In genomic region chr14:105034314-105035039, GRCh38 we compare ENCODE assay signal across 10 cellular contexts. TPM values are rescaled to one million over a fixed set of nuclear protein-coding genes. Genes with fewer than 3 reads are reported as not detected.
DNase-seq lines count a peak whose midpoint lies in the region; ATAC-seq, FAIRE-seq and TF ChIP-seq lines count a peak whose summit lies in the region.
"Had no signal": no experiment of that assay in that cellular context is flagged by ENCODE, and none has a peak within 500 bp of the region (broad histone marks: within the 10 kb centered on the region; RNA-seq: fewer than 3 reads in every experiment).

No MANE protein-coding gene starts in this region.

- no peak overlapping the region for H3K9ac ChIP-seq in OCI-LY1 (ENCODE audit: low read length)
- H3K9ac ChIP-seq in kidney (ENCODE audit: low read length in 2 of 2) = peak overlapping the region in 1 of 2 donors; percentile 82

- FAIRE-seq in kidney (lab: Jason Lieb, UNC) = no peak

- no peak for ATAC-seq in SK-N-SH treated with all-trans-retinoic acid at 6 μM for 48 hours
- ATAC-seq: sciatic nerve had no signal

- TF ChIP-seq CTCF in OCI-LY1 (IDR thresholded peaks at IDR 0.05; ENCODE audit: low read length) (no peak), kidney (IDR thresholded peaks at IDR 0.05; ENCODE audit: borderline replicate concordance, extremely low read depth, insufficient read depth) (no peak), prostate gland (IDR thresholded peaks at IDR 0.05) (no peak), GM10248 (IDR thresholded peaks at IDR 0.05; ENCODE audit: control extremely low read depth, extremely low read depth, low read depth, missing control alignments) (no peak)

- H3K79me2 ChIP-seq in OCI-LY1 (ENCODE audit: insufficient read depth, low read length) = no peaks in the 10 kb centered on the region

- no peak overlapping the region for H3K4me2 ChIP-seq in OCI-LY1 (ENCODE audit: low read length)

- 81% methylated on average over 17 of the region's 17 CpGs for WGBS in prostate gland

- H3K9me3 ChIP-seq in OCI-LY1 (ENCODE audit: low read length) (peaks cover 15% of the 10 kb centered on the region; the same call in 1 of the 2 replicates), kidney (ENCODE audit: control insufficient read depth in 1 of 2, low read length in 2 of 2) (no peaks in the 10 kb centered on the region), prostate gland (no peaks in the 10 kb centered on the region)
- H3K9me3 ChIP-seq: thoracic aorta had no signal

- H3K36me3 ChIP-seq in OCI-LY1 (ENCODE audit: insufficient read depth, low read length) = no peaks in the 10 kb centered on the region; the same call in 1 of the 2 replicates
- H3K36me3 ChIP-seq in kidney (ENCODE audit: control insufficient read depth in 1 of 2, insufficient read depth in 2 of 2, low read length in 2 of 2) = no peaks in the 10 kb centered on the region
- H3K36me3 ChIP-seq in prostate gland = no peaks in the 10 kb centered on the region
- H3K36me3 ChIP-seq: thoracic aorta had no signal

- no peak for TF ChIP-seq POLR2A in prostate gland (IDR thresholded peaks at IDR 0.05)

- no peak overlapping the region for H3K4me3 ChIP-seq in OCI-LY1 (ENCODE audit: low read depth, low read length, poor library complexity, severe bottlenecking)
- peak overlapping the region; percentile 61 to 71 for H3K4me3 ChIP-seq in kidney (ENCODE audit: low read length in 2 of 2)
- H3K4me3 ChIP-seq in prostate gland = no peak overlapping the region

- intact Hi-C loops in kidney (cut with DNase I) = no loop called here
- intact Hi-C loops in prostate gland (cut with DNase I) = no loop called here

- H3K27ac ChIP-seq in OCI-LY1 (ENCODE audit: low read depth, low read length, poor library complexity, severe bottlenecking) = no peak overlapping the region
- peak overlapping the region; percentile 89 to 90 for H3K27ac ChIP-seq in kidney (ENCODE audit: low read depth in 2 of 2, low read length in 2 of 2)
- no peak overlapping the region for H3K27ac ChIP-seq in prostate gland
- H3K27ac ChIP-seq: thoracic aorta had no signal

- POLR2A ChIA-PET in GM10248 (lab: Yijun Ruan, JAX) = no interaction called here

- no peaks in the 10 kb centered on the region for H3K9me2 ChIP-seq in OCI-LY1 (ENCODE audit: low read depth, low read length)

- H4K20me1 ChIP-seq in OCI-LY1 (ENCODE audit: insufficient read depth, low read length) = no peaks in the 10 kb centered on the region

- peak overlapping the region; percentile 52; the same call in 1 of the 2 replicates for H2AFZ ChIP-seq in OCI-LY1 (ENCODE audit: low read length)

- H3K4me1 ChIP-seq in OCI-LY1 (ENCODE audit: insufficient read depth, low read length, severe bottlenecking) (peaks cover 13% of the 10 kb centered on the region), kidney (ENCODE audit: control insufficient read depth in 1 of 2, insufficient read depth in 1 of 2, low read depth in 1 of 2, low read length in 2 of 2) (no peaks in the 10 kb centered on the region), prostate gland (replicated peaks) (no peaks in the 10 kb centered on the region)

- CTCF ChIA-PET in GM10248 (lab: Yijun Ruan, JAX) = interaction anchor here (0.9 to 4.3 kb wide), 5 partner anchors 8 to 53 kb away, joined by 3 to 34 read pairs (median 4); no protein-coding TSS in a partner anchor

- H3F3A ChIP-seq in OCI-LY1 (ENCODE audit: insufficient read depth, low read length) = no peaks in the 10 kb centered on the region

- H3K27me3 ChIP-seq in OCI-LY1 (ENCODE audit: insufficient read depth, low read length) = peaks cover 13% of the 10 kb centered on the region
- no peaks in the 10 kb centered on the region for H3K27me3 ChIP-seq in prostate gland (replicated peaks; ENCODE audit: insufficient read depth)

- DNase-seq in CD1c-positive myeloid dendritic cell (ENCODE audit: extremely low spot score) (peak; percentile 82), kidney (peak; percentile 43), prostate gland (ENCODE audit: low spot score) (no peak), GM10248 (ENCODE audit: extremely low spot score) (no peak)
- DNase-seq: activated CD4-positive, alpha-beta T cell treated with anti-CD3 and anti-CD28 coated beads for 4 hours; Kasumi-1 had no signal

TF ChIP-seq in SK-N-SH treated with all-trans-retinoic acid at 6 μM for 48 hours, 23 proteins besides CTCF, POLR2A, EP300 and RAD21 (continues in another document):
- no peak for TF ChIP-seq CREB5 (CRISPR knock-in tag; IDR thresholded peaks at IDR 0.05; ENCODE audit: low read depth)
- no peak for TF ChIP-seq ZNF8 (CRISPR knock-in tag; IDR thresholded peaks at IDR 0.05)
- no peak for TF ChIP-seq ZNF70 (CRISPR knock-in tag; IDR thresholded peaks at IDR 0.05)
- no peak for TF ChIP-seq ZFP3 (CRISPR knock-in tag; IDR thresholded peaks at IDR 0.05)
- no peak for TF ChIP-seq RARB (CRISPR knock-in tag; IDR thresholded peaks at IDR 0.05)
- TF ChIP-seq, protein P1, sequence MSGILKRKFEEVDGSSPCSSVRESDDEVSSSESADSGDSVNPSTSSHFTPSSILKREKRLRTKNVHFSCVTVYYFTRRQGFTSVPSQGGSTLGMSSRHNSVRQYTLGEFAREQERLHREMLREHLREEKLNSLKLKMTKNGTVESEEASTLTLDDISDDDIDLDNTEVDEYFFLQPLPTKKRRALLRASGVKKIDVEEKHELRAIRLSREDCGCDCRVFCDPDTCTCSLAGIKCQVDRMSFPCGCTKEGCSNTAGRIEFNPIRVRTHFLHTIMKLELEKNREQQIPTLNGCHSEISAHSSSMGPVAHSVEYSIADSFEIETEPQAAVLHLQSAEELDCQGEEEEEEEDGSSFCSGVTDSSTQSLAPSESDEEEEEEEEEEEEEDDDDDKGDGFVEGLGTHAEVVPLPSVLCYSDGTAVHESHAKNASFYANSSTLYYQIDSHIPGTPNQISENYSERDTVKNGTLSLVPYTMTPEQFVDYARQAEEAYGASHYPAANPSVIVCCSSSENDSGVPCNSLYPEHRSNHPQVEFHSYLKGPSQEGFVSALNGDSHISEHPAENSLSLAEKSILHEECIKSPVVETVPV (CRISPR knock-in tag; IDR thresholded peaks at IDR 0.05) = no peak
- TF ChIP-seq ZNF565 (CRISPR knock-in tag; conservative IDR thresholded peaks at IDR 0.05; ENCODE audit: low read depth) = no peak
- no peak for TF ChIP-seq TCF4 (CRISPR knock-in tag; IDR thresholded peaks at IDR 0.05; ENCODE audit: borderline replicate concordance)
- TF ChIP-seq, protein P2, sequence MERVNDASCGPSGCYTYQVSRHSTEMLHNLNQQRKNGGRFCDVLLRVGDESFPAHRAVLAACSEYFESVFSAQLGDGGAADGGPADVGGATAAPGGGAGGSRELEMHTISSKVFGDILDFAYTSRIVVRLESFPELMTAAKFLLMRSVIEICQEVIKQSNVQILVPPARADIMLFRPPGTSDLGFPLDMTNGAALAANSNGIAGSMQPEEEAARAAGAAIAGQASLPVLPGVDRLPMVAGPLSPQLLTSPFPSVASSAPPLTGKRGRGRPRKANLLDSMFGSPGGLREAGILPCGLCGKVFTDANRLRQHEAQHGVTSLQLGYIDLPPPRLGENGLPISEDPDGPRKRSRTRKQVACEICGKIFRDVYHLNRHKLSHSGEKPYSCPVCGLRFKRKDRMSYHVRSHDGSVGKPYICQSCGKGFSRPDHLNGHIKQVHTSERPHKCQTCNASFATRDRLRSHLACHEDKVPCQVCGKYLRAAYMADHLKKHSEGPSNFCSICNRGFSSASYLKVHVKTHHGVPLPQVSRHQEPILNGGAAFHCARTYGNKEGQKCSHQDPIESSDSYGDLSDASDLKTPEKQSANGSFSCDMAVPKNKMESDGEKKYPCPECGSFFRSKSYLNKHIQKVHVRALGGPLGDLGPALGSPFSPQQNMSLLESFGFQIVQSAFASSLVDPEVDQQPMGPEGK (CRISPR knock-in tag; IDR thresholded peaks at IDR 0.05; ENCODE audit: borderline replicate concordance) = no peak
- TF ChIP-seq CSDC2 (CRISPR knock-in tag; IDR thresholded peaks at IDR 0.05) = no peak
- TF ChIP-seq ESRRG (CRISPR knock-in tag; IDR thresholded peaks at IDR 0.05) = no peak
- TF ChIP-seq PPARA (CRISPR knock-in tag; IDR thresholded peaks at IDR 0.05; ENCODE audit: borderline replicate concordance) = no peak
- TF ChIP-seq POU6F1 (CRISPR knock-in tag; IDR thresholded peaks at IDR 0.05; ENCODE audit: borderline replicate concordance, low read depth) = no peak
- TF ChIP-seq SNAI2 (CRISPR knock-in tag; IDR thresholded peaks at IDR 0.05) = no peak
- no peak for TF ChIP-seq GLIS3 (CRISPR knock-in tag; IDR thresholded peaks at IDR 0.05)
- no peak for TF ChIP-seq BACH2 (CRISPR knock-in tag; IDR thresholded peaks at IDR 0.05; ENCODE audit: borderline replicate concordance)

RNA-seq across cellular contexts. Expression of gene CDCA4, which starts 13.6 kb away (rescaled TPM):
- total RNA-seq in kidney (6.3 TPM), prostate gland (10 to 100 TPM; 12.3 to 17.6 TPM)
- 4.1 TPM for polyA plus RNA-seq in kidney (ENCODE audit: insufficient read depth, low read depth, low replicate concordance)

RNA-seq across cellular contexts. Expression of gene GPR132, which starts 30.8 kb away (rescaled TPM):
- total RNA-seq in kidney (4.2 TPM), prostate gland (1 to 10 TPM in 1 of 2 donors, under 1 TPM in 1; 0.68 to 1.4 TPM)
- 0.17 TPM for polyA plus RNA-seq in kidney (ENCODE audit: insufficient read depth, low read depth, low replicate concordance)

RNA-seq across cellular contexts. Expression of gene CLBA1, which starts 48.9 kb away (rescaled TPM):
- total RNA-seq in kidney (22.6 TPM), prostate gland (10 to 100 TPM; 15.2 to 19.3 TPM)
- polyA plus RNA-seq in kidney (ENCODE audit: insufficient read depth, low read depth, low replicate concordance) = 13.2 TPM

RNA-seq across cellular contexts. Expression of gene AHNAK2, which starts 56.3 kb away (rescaled TPM):
- total RNA-seq in kidney (72.0 TPM), prostate gland (10 to 100 TPM; 18.3 to 27.2 TPM)
- polyA plus RNA-seq in kidney (ENCODE audit: insufficient read depth, low read depth, low replicate concordance) = 1.1 TPM

Comparison
In these comparisons a context has a peak if more than half of its experiments do, and no peak if none do; other contexts are left out.
1. DNase-seq: peak in CD1c-positive myeloid dendritic cell (single experiment) and kidney (single experiment); none in prostate gland (single experiment) and GM10248 (single experiment).
2. H3K27ac ChIP-seq: peak in kidney (2 of 2); none in OCI-LY1 (single experiment) and prostate gland (0 of 2).
3. H3K4me3 ChIP-seq: peak in kidney (2 of 2); none in OCI-LY1 (single experiment) and prostate gland (0 of 2).